In the genomic region with DNA sequence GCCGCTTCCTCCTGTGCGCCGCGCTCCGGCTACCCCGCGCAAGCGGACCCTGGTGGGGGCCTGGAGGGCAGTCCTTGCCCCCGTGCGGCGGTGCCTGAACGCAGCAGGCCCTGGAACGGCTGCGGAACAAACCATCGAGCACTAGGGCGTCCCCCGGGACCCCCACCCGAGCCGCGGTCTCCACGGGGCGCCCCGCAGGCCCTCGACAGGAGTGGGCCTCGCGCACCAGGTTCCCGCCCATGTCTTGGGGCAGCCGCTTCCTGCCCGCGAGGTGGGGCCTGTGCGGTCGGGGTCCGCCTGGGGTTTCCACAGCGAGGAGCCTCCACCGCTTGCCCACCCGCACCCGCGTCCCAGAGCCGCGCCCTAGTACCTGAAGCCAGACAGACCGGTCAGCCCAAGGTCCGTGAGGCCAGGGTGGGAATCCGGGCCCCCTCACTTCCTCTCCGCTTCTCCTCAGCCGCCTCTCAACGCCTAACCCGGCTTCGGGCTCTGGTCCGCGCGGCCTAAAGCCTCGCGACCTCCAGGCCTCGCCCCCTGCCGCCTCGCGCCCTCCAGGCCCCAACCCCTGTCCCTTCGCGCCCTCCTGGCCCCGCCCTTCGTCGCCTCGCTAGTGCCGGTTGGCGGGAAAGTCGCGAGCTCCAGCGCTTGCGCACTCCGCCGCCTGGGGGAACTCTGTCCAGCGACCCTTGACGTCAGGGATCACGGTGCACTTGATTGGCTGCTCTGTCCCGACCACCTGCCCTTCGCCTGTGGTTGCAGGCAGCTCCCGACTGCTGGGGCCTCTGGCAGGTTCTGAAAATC, we compare ENCODE assay signal across 13 cellular contexts. TPM values are rescaled to one million over a fixed set of nuclear protein-coding genes. Genes with fewer than 3 reads are reported as not detected.
DNase-seq lines count a peak whose midpoint lies in the region; ATAC-seq, FAIRE-seq and TF ChIP-seq lines count a peak whose summit lies in the region.
"Had no signal": no experiment of that assay in that cellular context is flagged by ENCODE, and none has a peak within 500 bp of the region (broad histone marks: within the 10 kb centered on the region; RNA-seq: fewer than 3 reads in every experiment).

No MANE protein-coding gene starts in this region.

- no peak for TF ChIP-seq CTCF in adrenal gland (IDR thresholded peaks at IDR 0.05)

- no peaks in the 10 kb centered on the region for H3K36me3 Mint-ChIP-seq in stimulated activated memory B cell treated with anti-CD40 and anti-IgM and Interleukin-4, amounts not matched to agents 10 μg/mL and 1 μg/mL and 100 μg/mL, for 72 hours
- H3K36me3 Mint-ChIP-seq: neural progenitor cell had no signal

- FAIRE-seq in urothelium cell line (lab: Jason Lieb, UNC), result no peak

- H3K4me3 Mint-ChIP-seq in stimulated activated memory B cell treated with anti-CD40 and anti-IgM and Interleukin-4, amounts not matched to agents 10 μg/mL and 1 μg/mL and 100 μg/mL, for 72 hours, result no peak overlapping the region
- H3K4me3 Mint-ChIP-seq: neural progenitor cell had no signal

- H3K27ac Mint-ChIP-seq in stimulated activated memory B cell treated with anti-CD40 and anti-IgM and Interleukin-4, amounts not matched to agents 10 μg/mL and 1 μg/mL and 100 μg/mL, for 72 hours, result no peak overlapping the region
- H3K27ac Mint-ChIP-seq: neural progenitor cell had no signal

- no peaks in the 10 kb centered on the region for H3K4me1 ChIP-seq in adrenal gland (replicated peaks in 1 of 2)
- H3K4me1 ChIP-seq: neural progenitor cell had no signal

- H3K9me3 Mint-ChIP-seq in stimulated activated memory B cell treated with anti-CD40 and anti-IgM and Interleukin-4, amounts not matched to agents 10 μg/mL and 1 μg/mL and 100 μg/mL, for 72 hours, result no peaks in the 10 kb centered on the region

- H3K27me3 Mint-ChIP-seq in stimulated activated memory B cell treated with anti-CD40 and anti-IgM and Interleukin-4, amounts not matched to agents 10 μg/mL and 1 μg/mL and 100 μg/mL, for 72 hours, result peaks cover 94% of the 10 kb centered on the region

- no peak for TF ChIP-seq POLR2A in adrenal gland (IDR thresholded peaks at IDR 0.05)

- H3K4me1 Mint-ChIP-seq in stimulated activated memory B cell treated with anti-CD40 and anti-IgM and Interleukin-4, amounts not matched to agents 10 μg/mL and 1 μg/mL and 100 μg/mL, for 72 hours, result peaks cover 8% of the 10 kb centered on the region

- ATAC-seq in stimulated activated memory B cell treated with anti-CD40 and anti-IgM and Interleukin-4, amounts not matched to agents 10 μg/mL and 1 μg/mL and 100 μg/mL, for 72 hours, result peak; percentile 18
- no peak for ATAC-seq in HG03378 (IDR thresholded peaks at IDR 0.05; ENCODE audit: unreplicated experiment)
- no peak for ATAC-seq in GM19328 (IDR thresholded peaks at IDR 0.05; ENCODE audit: unreplicated experiment)

- intact Hi-C loops in adrenal gland (cut with DNase I), result loop anchor here in 1 of 2 donors (5.0 to 10.0 kb wide), 2 partner anchors 52 to 130 kb away; no protein-coding TSS in a partner anchor

- 55 to 75% (median 63%) methylated on average over 17 to 77 of the region's 77 CpGs for WGBS in adrenal gland, 4 donors

- no peaks in the 10 kb centered on the region for H3K36me3 ChIP-seq in adrenal gland (replicated peaks in 1 of 2)
- H3K36me3 ChIP-seq: cardiac muscle cell, neural progenitor cell had no signal

- H3K9me3 ChIP-seq in adrenal gland (replicated peaks in 1 of 3), result no peaks in the 10 kb centered on the region

- H3K4me3 ChIP-seq in adrenal gland, result no peak overlapping the region
- H3K4me3 ChIP-seq: cardiac muscle cell, neural progenitor cell, PC-9 had no signal

- peaks cover 14% of the 10 kb centered on the region for H3K27me3 ChIP-seq in adrenal gland

- DNase-seq in activated T-cell treated with anti-CD3 and anti-CD28 coated beads for 48 hours (ENCODE audit: low read depth) (peak; percentile 13), activated T-cell treated with anti-CD3 and anti-CD28 coated beads for 4 hours (no peak), adrenal gland (peak in 6 of 7 donors; percentile 30 to 63 (median 58)), left kidney (ENCODE audit: low read depth, low spot score) (peak; percentile 85), urothelium cell line (ENCODE audit: low spot score) (no peak)
- DNase-seq: PC-9 had no signal

- H3K27ac ChIP-seq in adrenal gland, result no peak overlapping the region
- H3K27ac ChIP-seq: cardiac muscle cell, neural progenitor cell, PC-9, VCaP had no signal

RNA-seq across cellular contexts. Expression of gene GBX1, which starts 7.0 kb away (rescaled TPM):
- not detected for total RNA-seq in adrenal gland
- polyA plus RNA-seq in adrenal gland, result not detected
- total RNA-seq: M059J, PC-9 had no signal

RNA-seq across cellular contexts. Expression of gene ASB10, which starts 12.6 kb away (rescaled TPM):
- not detected for total RNA-seq in adrenal gland
- polyA plus RNA-seq in adrenal gland, result not detected
- total RNA-seq: M059J, PC-9 had no signal
- polyA plus RNA-seq: cardiac muscle cell had no signal

RNA-seq across cellular contexts. Expression of gene H2BK1, which starts 35.8 kb away (rescaled TPM):
- total RNA-seq in adrenal gland, result not detected
- polyA plus RNA-seq in adrenal gland, result not detected
- total RNA-seq: cardiac muscle cell, M059J, PC-9 had no signal
- polyA plus RNA-seq: cardiac muscle cell had no signal

RNA-seq across cellular contexts. Expression of gene ABCF2, which starts 52.6 kb away (rescaled TPM):
- total RNA-seq in adrenal gland, result 100 to 1,000 TPM in 1 of 8 donors, 10 to 100 TPM in 7; 20.8 to 110 (median 31.0) TPM
- polyA plus RNA-seq in adrenal gland, result 10 to 100 TPM; 15.6 to 36.9 (median 16.1) TPM

RNA-seq across cellular contexts. Expression of gene CHPF2, which starts 57.8 kb away (rescaled TPM):
- 10 to 100 TPM; 42.9 to 84.1 (median 63.2) TPM for total RNA-seq in adrenal gland
- 10 to 100 TPM; 15.8 to 87.8 (median 58.7) TPM for polyA plus RNA-seq in adrenal gland

Comparison
In these comparisons a context has a peak if more than half of its experiments do, and no peak if none do; other contexts are left out.
1. DNase-seq: peak in activated T-cell treated with anti-CD3 and anti-CD28 coated beads for 48 hours (single experiment), adrenal gland (6 of 7) and left kidney (single experiment); none in activated T-cell treated with anti-CD3 and anti-CD28 coated beads for 4 hours (single experiment) and urothelium cell line (single experiment).